20 cellular contexts compared by ENCODE assay signal in genomic region chr14:51072976-51073375, GRCh38. TPM values are rescaled to one million over a fixed set of nuclear protein-coding genes. Genes with fewer than 3 reads are reported as not detected.
DNase-seq lines count a peak whose midpoint lies in the region; FAIRE-seq and TF ChIP-seq lines count a peak whose summit lies in the region.
"Had no signal": no experiment of that assay in that cellular context is flagged by ENCODE, and none has a peak within 500 bp of the region (broad histone marks: within the 10 kb centered on the region; RNA-seq: fewer than 3 reads in every experiment).

No MANE protein-coding gene starts in this region.

- peaks cover 60% of the 10 kb centered on the region for H3K4me1 Mint-ChIP-seq in chondrocyte (ENCODE audit: low read depth)
- H3K4me1 Mint-ChIP-seq: CD4-positive, alpha-beta memory T cell; CD4-positive, CD25-positive, alpha-beta regulatory T cell; CD8-positive, alpha-beta memory T cell had no signal

- H3K27ac Mint-ChIP-seq in chondrocyte (ENCODE audit: unreplicated experiment), result peak overlapping the region; percentile 90
- H3K27ac Mint-ChIP-seq: CD14-positive monocyte; CD4-positive, alpha-beta memory T cell; CD8-positive, alpha-beta memory T cell had no signal

- peak; percentile 24 for FAIRE-seq in islet of Langerhans (lab: Jason Lieb, UNC)
- FAIRE-seq in D721Med (lab: Jason Lieb, UNC), result no peak
- FAIRE-seq: GM12891, GM19239 had no signal

- no peak for TF ChIP-seq POLR2A in uterus (IDR thresholded peaks at IDR 0.05)

- TF ChIP-seq CTCF in chondrocyte (IDR thresholded peaks at IDR 0.05) (no peak), uterus (IDR thresholded peaks at IDR 0.05) (no peak), D721Med (IDR thresholded peaks at IDR 0.05; ENCODE audit: insufficient read depth, missing control alignments) (no peak)

- peaks cover 15% of the 10 kb centered on the region for H3K9me3 Mint-ChIP-seq in chondrocyte (ENCODE audit: low read depth)

- peaks cover 7% of the 10 kb centered on the region for H3K36me3 Mint-ChIP-seq in chondrocyte (ENCODE audit: low read depth)
- H3K36me3 Mint-ChIP-seq: CD14-positive monocyte; CD4-positive, alpha-beta memory T cell; CD4-positive, CD25-positive, alpha-beta regulatory T cell had no signal

- peaks cover 3 to 4% of the 10 kb centered on the region in 2 donors for H3K4me1 ChIP-seq in uterus
- H3K4me1 ChIP-seq: BLaER1 had no signal

- H3K4me3 ChIP-seq in uterus, result no peak overlapping the region
- H3K4me3 ChIP-seq: BLaER1 had no signal

- H3K9me3 ChIP-seq in uterus, result no peaks in the 10 kb centered on the region
- H3K9me3 ChIP-seq: BE2C had no signal

- intact Hi-C loops in uterus (cut with DNase I; ENCODE audit: low total_unique reads), result no loop called here

- no peak for DNase-seq in chondrocyte (ENCODE audit: low spot score)
- DNase-seq in uterus, result no peak
- DNase-seq in D721Med (ENCODE audit: insufficient read length, low spot score), result no peak
- no peak for DNase-seq in NCI-H524 (lab: John Stamatoyannopoulos, UW)
- DNase-seq in putamen (ENCODE audit: low spot score), result no peak
- DNase-seq: 8988T; ACHN; BE2C; C1 segment of cervical spinal cord; CD4-positive, alpha-beta memory T cell; CD4-positive, CD25-positive, alpha-beta regulatory T cell; CD8-positive, alpha-beta memory T cell; COR-L47; DMS79 treated with DMSO at 0.1 percent for 48 hours; GF-D8 had no signal

- no peaks in the 10 kb centered on the region for H3K36me3 ChIP-seq in uterus
- H3K36me3 ChIP-seq: BE2C, BLaER1 had no signal

- no peaks in the 10 kb centered on the region for H3K27me3 ChIP-seq in uterus
- H3K27me3 ChIP-seq: BE2C, BLaER1 had no signal

- H3K4me3 Mint-ChIP-seq in chondrocyte (ENCODE audit: unreplicated experiment), result no peak overlapping the region
- H3K4me3 Mint-ChIP-seq: CD4-positive, alpha-beta memory T cell; CD4-positive, CD25-positive, alpha-beta regulatory T cell; CD8-positive, alpha-beta memory T cell had no signal

- H3K27me3 Mint-ChIP-seq in chondrocyte (ENCODE audit: low read depth), result no peaks in the 10 kb centered on the region
- H3K27me3 Mint-ChIP-seq: CD4-positive, CD25-positive, alpha-beta regulatory T cell had no signal

- H3K27ac ChIP-seq in uterus, result peak overlapping the region; percentile 51 to 74
- H3K27ac ChIP-seq: BLaER1 had no signal

RNA-seq across cellular contexts. Expression of gene TRIM9, which starts 21.9 kb away (rescaled TPM):
- 13.0 to 15.5 TPM (median 13.4 TPM) in 3 replicates for total RNA-seq in chondrocyte
- 1 to 10 TPM; 2.4 to 7.6 (median 3.4) TPM for total RNA-seq in uterus
